Comparison of ENCODE assay signal across 16 cellular contexts in the genomic region with DNA sequence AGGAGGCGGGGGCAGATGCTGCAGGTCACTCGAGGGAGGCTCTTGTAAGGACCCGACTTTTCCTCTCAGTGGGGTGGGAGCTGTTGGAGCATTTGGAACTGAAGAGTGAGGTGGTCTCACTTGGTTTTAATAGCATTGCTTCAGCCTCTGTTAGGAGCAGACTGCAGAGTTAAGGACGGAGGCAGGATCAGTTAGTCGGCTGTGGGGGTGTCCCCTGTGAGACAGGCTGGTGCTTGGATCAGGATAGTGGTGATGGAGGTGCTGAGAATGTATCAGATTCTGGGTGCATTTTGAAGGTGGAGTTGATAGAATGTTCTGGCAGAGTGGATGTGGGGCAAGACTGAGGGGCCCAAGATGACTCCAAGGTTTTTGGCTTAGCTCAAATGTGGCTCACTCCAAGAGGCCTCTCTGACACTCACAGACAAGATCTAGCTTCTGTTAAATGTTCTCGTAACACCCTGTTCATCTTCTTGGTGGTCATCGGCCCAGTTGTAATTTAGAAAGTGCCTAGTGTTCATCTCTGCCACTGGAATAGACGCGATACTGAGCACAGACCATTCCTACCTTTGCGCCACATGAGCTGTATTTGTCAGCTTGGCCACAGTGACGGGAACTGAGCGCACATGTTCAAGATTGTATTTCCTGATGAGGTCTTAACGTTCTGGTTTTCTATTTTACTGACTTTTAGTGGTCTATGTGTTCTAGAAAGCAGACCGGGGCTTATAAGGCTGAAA.
"Had no signal": no experiment of that assay in that cellular context is flagged by ENCODE, and none has a peak within 500 bp of the region (broad histone marks: within the 10 kb centered on the region; RNA-seq: fewer than 3 reads in every experiment).

No MANE protein-coding gene starts in this region.

- ATAC-seq: left colon; sciatic nerve; stimulated activated naive CD8-positive, alpha-beta T cell treated with anti-CD3 and anti-CD28 coated beads, Interleukin-15, amount 100 ng/mL, for 72 hours; T-cell had no signal

- H3K4me3 Mint-ChIP-seq: activated CD4-positive, alpha-beta memory T cell treated with anti-CD3 and anti-CD28 coated beads, Interleukin-2, amount 10 ng/mL, durations not matched to agents 7 days and 5 days; dendritic cell treated with granulocyte-macrophage colony-stimulating factor and Interleukin-4, amounts not matched to agents 40 ng/mL and 50 ng/mL, for 4 days; stimulated activated naive CD8-positive, alpha-beta T cell treated with anti-CD3 and anti-CD28 coated beads, Interleukin-15, amount 100 ng/mL, for 72 hours; T-cell had no signal

- H3K27ac ChIP-seq: epithelial cell of prostate, heart left ventricle, spleen, WERI-Rb-1 had no signal

- H3K27me3 ChIP-seq: heart left ventricle, spleen had no signal

- H3K27ac Mint-ChIP-seq: activated CD4-positive, alpha-beta memory T cell treated with anti-CD3 and anti-CD28 coated beads, Interleukin-2, amount 10 ng/mL, durations not matched to agents 7 days and 5 days; dendritic cell treated with granulocyte-macrophage colony-stimulating factor and Interleukin-4, amounts not matched to agents 40 ng/mL and 50 ng/mL, for 4 days had no signal

- H3K9me3 Mint-ChIP-seq: activated CD4-positive, alpha-beta memory T cell treated with anti-CD3 and anti-CD28 coated beads, Interleukin-2, amount 10 ng/mL, durations not matched to agents 7 days and 5 days; dendritic cell treated with granulocyte-macrophage colony-stimulating factor and Interleukin-4, amounts not matched to agents 40 ng/mL and 50 ng/mL, for 4 days; stimulated activated naive CD8-positive, alpha-beta T cell treated with anti-CD3 and anti-CD28 coated beads, Interleukin-15, amount 100 ng/mL, for 72 hours; T-cell had no signal

- H3K4me3 ChIP-seq: heart left ventricle, spleen had no signal

- H3K9me3 ChIP-seq: heart left ventricle, SK-N-SH, spleen had no signal

- H3K27me3 Mint-ChIP-seq: activated CD4-positive, alpha-beta memory T cell treated with anti-CD3 and anti-CD28 coated beads, Interleukin-2, amount 10 ng/mL, durations not matched to agents 7 days and 5 days; dendritic cell treated with granulocyte-macrophage colony-stimulating factor and Interleukin-4, amounts not matched to agents 40 ng/mL and 50 ng/mL, for 4 days; stimulated activated naive CD8-positive, alpha-beta T cell treated with anti-CD3 and anti-CD28 coated beads, Interleukin-15, amount 100 ng/mL, for 72 hours; T-cell had no signal

- DNase-seq: activated CD4-positive, alpha-beta memory T cell treated with anti-CD3 and anti-CD28 coated beads, Interleukin-2, amount 10 ng/mL, durations not matched to agents 7 days and 5 days; aorta; cerebellar nuclear complex; effector memory CD4-positive, alpha-beta T cell; heart left ventricle; left colon; mammary epithelial cell; occipital lobe; SK-N-SH; spleen; stimulated activated naive CD8-positive, alpha-beta T cell treated with anti-CD3 and anti-CD28 coated beads, Interleukin-15, amount 100 ng/mL, for 72 hours; T-cell; WERI-Rb-1 had no signal
